10 cellular contexts compared by ENCODE assay signal in genomic region chr5:73299665-73300435, GRCh38.
DNase-seq lines count a peak whose midpoint lies in the region; ATAC-seq and TF ChIP-seq lines count a peak whose summit lies in the region.
"Had no signal": no experiment of that assay in that cellular context is flagged by ENCODE, and none has a peak within 500 bp of the region (broad histone marks: within the 10 kb centered on the region; RNA-seq: fewer than 3 reads in every experiment).

No MANE protein-coding gene starts in this region.

- no peaks in the 10 kb centered on the region for H3K9me3 ChIP-seq in HUES6 (ENCODE audit: control insufficient read depth, insufficient read depth, low read depth, low read length)
- H3K9me3 ChIP-seq in endodermal cell (ENCODE audit: control insufficient read depth, low read length), result no peaks in the 10 kb centered on the region
- H3K9me3 ChIP-seq in neuronal stem cell (replicated peaks in 1 of 2; ENCODE audit: control insufficient read depth in 2 of 2, insufficient read depth in 1 of 2, low read depth in 1 of 2, low read length in 2 of 2), result peaks cover 0 to 2% of the 10 kb centered on the region in 2 donors
- H3K9me3 ChIP-seq in thyroid gland, result no peaks in the 10 kb centered on the region
- H3K9me3 ChIP-seq: right atrium auricular region, vagina had no signal

- no peak for TF ChIP-seq POLR2A in thyroid gland (IDR thresholded peaks at IDR 0.05)

- no peaks in the 10 kb centered on the region for H3K36me3 Mint-ChIP-seq in endodermal cell (ENCODE audit: low read depth)

- H3K4me2 ChIP-seq in neuronal stem cell (ENCODE audit: insufficient read depth, low read length, poor library complexity, severe bottlenecking), result no peak overlapping the region

- H3K4me3 ChIP-seq in HUES6 (ENCODE audit: low read depth, low read length), result peak overlapping the region; percentile 52
- peak overlapping the region; percentile 69 for H3K4me3 ChIP-seq in endodermal cell (ENCODE audit: low read length)
- H3K4me3 ChIP-seq in neuronal stem cell (ENCODE audit: low read length in 2 of 2), result no peak overlapping the region
- no peak overlapping the region for H3K4me3 ChIP-seq in thyroid gland (replicated peaks in 1 of 3)

- no peak overlapping the region for H2AK5ac ChIP-seq in neuronal stem cell (ENCODE audit: low read depth, low read length)

- peaks cover 98% of the 10 kb centered on the region for H3K27me3 Mint-ChIP-seq in endodermal cell (ENCODE audit: insufficient read depth)

- H3K79me1 ChIP-seq in neuronal stem cell (ENCODE audit: low read depth, low read length), result no peaks in the 10 kb centered on the region

- no peak overlapping the region for H4K8ac ChIP-seq in neuronal stem cell (ENCODE audit: low read depth, low read length)

- no peak overlapping the region for H2BK120ac ChIP-seq in neuronal stem cell (ENCODE audit: low read depth, low read length)

- H3K9ac ChIP-seq in HUES6 (ENCODE audit: low read length), result no peak overlapping the region
- H3K9ac ChIP-seq in endodermal cell (ENCODE audit: extremely low read depth, low read length, poor library complexity, severe bottlenecking), result no peak overlapping the region
- H3K9ac ChIP-seq in neuronal stem cell (ENCODE audit: low read depth, low read length, poor library complexity), result no peak overlapping the region

- H3K27ac ChIP-seq in HUES6 (ENCODE audit: low read depth, low read length), result no peak overlapping the region
- no peak overlapping the region for H3K27ac ChIP-seq in endodermal cell (ENCODE audit: low read depth, low read length)
- H3K27ac ChIP-seq in neuronal stem cell (replicated peaks; ENCODE audit: low read length), result no peak overlapping the region
- no peak overlapping the region for H3K27ac ChIP-seq in thyroid gland
- H3K27ac ChIP-seq: right atrium auricular region, vagina had no signal

- intact Hi-C loops in thyroid gland (cut with DNase I), result loop anchor here (5.0 kb wide), 3 partner anchors 68 to 142 kb away; no protein-coding TSS in a partner anchor

- no peak overlapping the region for H3K4ac ChIP-seq in neuronal stem cell (ENCODE audit: low read length)

- H3K18ac ChIP-seq in neuronal stem cell (ENCODE audit: low read length), result no peak overlapping the region

- H3K23ac ChIP-seq in neuronal stem cell (ENCODE audit: low read depth, low read length, poor library complexity), result no peak overlapping the region

- H3K27me3 ChIP-seq in HUES6 (ENCODE audit: control insufficient read depth, insufficient read depth, low read length) (peaks cover 99% of the 10 kb centered on the region), endodermal cell (ENCODE audit: control insufficient read depth, insufficient read depth, low read length, poor library complexity, severe bottlenecking) (peaks cover 100% of the 10 kb centered on the region), neuronal stem cell (ENCODE audit: control insufficient read depth in 3 of 3, insufficient read depth in 3 of 3, low read depth in 1 of 3, low read length in 3 of 3) (peaks cover 51 to 100% (median 96%) of the 10 kb centered on the region in 3 experiments), thyroid gland (peaks cover 62% of the 10 kb centered on the region)

- 1% methylated on average over 14 to 35 of the region's 37 CpGs for WGBS in endodermal cell (ENCODE audit: insufficient coverage in 1 of 2, insufficient read length in 1 of 2), 2 experiments
- no CpG with 5 or more reads among the region's 37 CpGs for WGBS in neuronal stem cell (ENCODE audit: extremely low coverage in 2 of 2, insufficient read length in 2 of 2, insufficient replicate concordance in 1 of 2), 2 donors
- 10 to 11% methylated on average over 37 of the region's 37 CpGs for WGBS in thyroid gland, 2 donors

- H3K27ac Mint-ChIP-seq in endodermal cell, result no peak overlapping the region

- no peak overlapping the region for H2BK5ac ChIP-seq in neuronal stem cell (ENCODE audit: low read length)

- H3K9me3 Mint-ChIP-seq in endodermal cell, result no peaks in the 10 kb centered on the region

- ATAC-seq in GM18909 (IDR thresholded peaks at IDR 0.05; ENCODE audit: poor library complexity, unreplicated experiment), result no peak

- TF ChIP-seq CTCF in GM10266 (IDR thresholded peaks at IDR 0.05; ENCODE audit: control insufficient read depth, insufficient read depth, low read depth, missing control alignments), result no peak
- TF ChIP-seq CTCF in endodermal cell (conservative IDR thresholded peaks at IDR 0.05), result no peak
- TF ChIP-seq CTCF in thyroid gland (IDR thresholded peaks at IDR 0.05), result no peak

- H3K36me3 ChIP-seq in HUES6 (ENCODE audit: control insufficient read depth, insufficient read depth, low read length) (no peaks in the 10 kb centered on the region), endodermal cell (ENCODE audit: control insufficient read depth, insufficient read depth, low read length) (no peaks in the 10 kb centered on the region), neuronal stem cell (replicated peaks in 1 of 2; ENCODE audit: control insufficient read depth in 2 of 2, insufficient read depth in 2 of 2, low read length in 2 of 2) (no peaks in the 10 kb centered on the region), thyroid gland (no peaks in the 10 kb centered on the region)
- H3K36me3 ChIP-seq: right atrium auricular region, vagina had no signal

- H3K4me1 Mint-ChIP-seq in endodermal cell, result peaks cover 41% of the 10 kb centered on the region

- no peak overlapping the region for H2BK12ac ChIP-seq in neuronal stem cell (ENCODE audit: low read length)

- H3K4me3 Mint-ChIP-seq in endodermal cell, result peak overlapping the region; percentile 38

- no peak overlapping the region for H4K91ac ChIP-seq in neuronal stem cell (ENCODE audit: low read depth, low read length, poor library complexity)

- no peak overlapping the region for H3K14ac ChIP-seq in neuronal stem cell (ENCODE audit: low read length)

- H2AFZ ChIP-seq in neuronal stem cell (ENCODE audit: low read length), result peak overlapping the region; percentile 71

- DNase-seq in GM10266 (ENCODE audit: extremely low spot score), result peak; percentile 24
- DNase-seq in endodermal cell, result peak; percentile 77
- DNase-seq in neuronal stem cell (ENCODE audit: low spot score), result peak; percentile 58
- DNase-seq in NCI-H226, result no peak
- no peak for DNase-seq in thyroid gland
- DNase-seq: DMS 273 treated with DMSO at 0.1 percent for 48 hours had no signal

- H2BK15ac ChIP-seq in neuronal stem cell (ENCODE audit: low read length), result no peak overlapping the region

- H3K4me1 ChIP-seq in HUES6 (ENCODE audit: control insufficient read depth, insufficient read depth, low read length) (peaks cover 35% of the 10 kb centered on the region), endodermal cell (ENCODE audit: control insufficient read depth, insufficient read depth, low read length) (peaks cover 10% of the 10 kb centered on the region), neuronal stem cell (ENCODE audit: control insufficient read depth in 2 of 2, insufficient read depth in 1 of 2, low read depth in 1 of 2, low read length in 2 of 2) (peaks cover 0 to 3% of the 10 kb centered on the region in 2 donors), thyroid gland (peaks cover 21 to 37% of the 10 kb centered on the region in 2 donors)

Comparison
In these comparisons a context has a peak if more than half of its experiments do, and no peak if none do; other contexts are left out.
1. DNase-seq: peak in GM10266 (single experiment), endodermal cell (single experiment) and neuronal stem cell (single experiment); none in NCI-H226 (single experiment) and thyroid gland (0 of 2).
2. H3K4me3 ChIP-seq: peak in HUES6 (single experiment) and endodermal cell (single experiment); none in neuronal stem cell (0 of 2) and thyroid gland (0 of 3).